In the genomic region with DNA sequence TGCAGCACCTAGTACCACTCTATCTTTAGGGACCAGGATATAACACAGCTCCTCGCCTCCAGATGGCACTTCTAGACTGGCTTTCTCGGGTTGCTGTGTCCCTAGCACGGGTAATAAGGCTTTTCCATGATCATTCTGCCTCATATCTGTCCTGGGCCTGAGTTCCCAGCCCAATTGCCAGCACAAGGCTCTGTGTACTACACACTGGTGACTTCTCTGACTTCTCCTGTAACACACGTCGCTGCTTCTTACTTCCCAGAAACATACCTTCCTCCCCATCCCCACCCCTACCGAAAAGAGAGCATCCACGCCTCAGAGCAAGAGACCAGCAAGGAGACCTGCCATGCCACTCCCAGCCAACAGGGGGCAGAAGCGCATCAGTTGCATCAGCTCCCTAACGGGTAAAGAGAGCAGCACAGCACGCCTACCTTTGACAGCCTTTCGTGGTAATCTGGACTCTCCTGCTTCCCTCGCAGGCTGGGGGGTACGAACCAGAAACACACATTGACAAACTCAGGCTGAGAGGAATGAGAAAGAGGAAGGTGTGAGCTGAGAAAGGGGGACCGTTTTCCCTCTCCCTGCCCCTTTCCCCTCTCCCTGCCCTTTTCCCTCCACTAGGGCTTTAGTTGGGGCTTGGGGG, we compare ENCODE assay signal across 8 cellular contexts. TPM values are rescaled to one million over a fixed set of nuclear protein-coding genes. Genes with fewer than 3 reads are reported as not detected.
DNase-seq lines count a peak whose midpoint lies in the region; ATAC-seq and TF ChIP-seq lines count a peak whose summit lies in the region.

No MANE protein-coding gene starts in this region.

- 12 to 20% (median 18%) methylated on average over 14 of the region's 14 CpGs for WGBS in stomach, 5 donors

- ATAC-seq in CD8-positive, alpha-beta T cell: peak; percentile 100
- ATAC-seq in GM21423 (IDR thresholded peaks at IDR 0.05; ENCODE audit: unreplicated experiment): peak; percentile 65
- peak; percentile 99 for ATAC-seq in activated T-cell treated with anti-CD3 and anti-CD28 coated beads, Interleukin-2, amount 50 U/mL, for 72 hours (replicated peaks in 1 of 2)

- no peak overlapping the region for H3K4me3 ChIP-seq in CD8-positive, alpha-beta T cell (ENCODE audit: low read depth, low read length)
- H3K4me3 ChIP-seq in LNCaP clone FGC (ENCODE audit: low read depth, low read length) (no peak overlapping the region), fibroblast of pulmonary artery (replicated peaks; ENCODE audit: low read depth, low read length) (no peak overlapping the region), stomach (no peak overlapping the region)

- no peak overlapping the region for H3K4me3 Mint-ChIP-seq in CD8-positive, alpha-beta T cell
- H3K4me3 Mint-ChIP-seq in activated T-cell treated with anti-CD3 and anti-CD28 coated beads, Interleukin-2, amount 50 U/mL, for 72 hours: peak overlapping the region; percentile 51 to 52
- no peak overlapping the region for H3K4me3 Mint-ChIP-seq in neural crest cell

- TF ChIP-seq CTCF in CD8-positive, alpha-beta T cell (IDR thresholded peaks at IDR 0.05): peak; percentile 97
- TF ChIP-seq CTCF in LNCaP clone FGC (IDR thresholded peaks at IDR 0.05; ENCODE audit: control insufficient read depth, extremely low read depth, insufficient read depth) (peak; percentile 98), fibroblast of pulmonary artery (IDR thresholded peaks at IDR 0.05; ENCODE audit: low read length, missing control alignments) (no peak), neural crest cell (conservative IDR thresholded peaks at IDR 0.05) (peak; percentile 97), stomach (IDR thresholded peaks at IDR 0.05) (peak in 5 of 7 experiments; percentile 94 to 99 (median 97))

- intact Hi-C loops in CD8-positive, alpha-beta T cell (cut with DNase I, micrococcal nuclease): loop anchor here (1.0 to 5.0 kb wide), 12 partner anchors 31 to 186 kb away; partner anchors contain the start of genes ESPL1 (in 2 of the 2), AAAS (in 1 of the 2) and ITGB7 (in 1 of the 2)
- intact Hi-C loops in stomach (cut with DNase I; ENCODE audit: low total_unique reads): loop anchor here (5.0 kb wide), 1 partner anchor 38 kb away; no protein-coding TSS in a partner anchor

- H3K27me3 ChIP-seq in CD8-positive, alpha-beta T cell (ENCODE audit: insufficient read depth, low read length): no peaks in the 10 kb centered on the region
- H3K27me3 ChIP-seq in stomach: no peaks in the 10 kb centered on the region

- H3K36me3 Mint-ChIP-seq in CD8-positive, alpha-beta T cell: no peaks in the 10 kb centered on the region
- H3K36me3 Mint-ChIP-seq in activated T-cell treated with anti-CD3 and anti-CD28 coated beads, Interleukin-2, amount 50 U/mL, for 72 hours (ENCODE audit: insufficient read depth in 2 of 2): no peaks in the 10 kb centered on the region
- H3K36me3 Mint-ChIP-seq in neural crest cell (ENCODE audit: low read depth): no peaks in the 10 kb centered on the region

- peaks cover 8% of the 10 kb centered on the region for H3K4me1 ChIP-seq in CD8-positive, alpha-beta T cell (ENCODE audit: insufficient read depth, low read length)
- peaks cover 0 to 11% (median 7%) of the 10 kb centered on the region in 4 donors for H3K4me1 ChIP-seq in stomach

- peaks cover 6% of the 10 kb centered on the region for H3K4me1 Mint-ChIP-seq in CD8-positive, alpha-beta T cell (ENCODE audit: low read depth)
- peaks cover 9% of the 10 kb centered on the region for H3K4me1 Mint-ChIP-seq in activated T-cell treated with anti-CD3 and anti-CD28 coated beads, Interleukin-2, amount 50 U/mL, for 72 hours (ENCODE audit: low read depth)
- H3K4me1 Mint-ChIP-seq in neural crest cell: peaks cover 6% of the 10 kb centered on the region

- CTCF ChIA-PET in CD8-positive, alpha-beta T cell (lab: Charles Lee): interaction anchor here (0.6 to 8.2 kb wide), 46 partner anchors 8 to 1266 kb away, joined by 3 to 132 read pairs (median 6); partner anchors contain the start of genes AAAS, CSAD, ESPL1 and IGFBP6

- no peak for TF ChIP-seq EP300 in stomach (IDR thresholded peaks at IDR 0.05)

- H3K9me3 Mint-ChIP-seq in CD8-positive, alpha-beta T cell: no peaks in the 10 kb centered on the region
- no peaks in the 10 kb centered on the region for H3K9me3 Mint-ChIP-seq in activated T-cell treated with anti-CD3 and anti-CD28 coated beads, Interleukin-2, amount 50 U/mL, for 72 hours
- H3K9me3 Mint-ChIP-seq in neural crest cell: no peaks in the 10 kb centered on the region

- TF ChIP-seq POLR2A in stomach (IDR thresholded peaks at IDR 0.05): no peak

- H3K36me3 ChIP-seq in CD8-positive, alpha-beta T cell (ENCODE audit: insufficient read depth, low read length): no peaks in the 10 kb centered on the region
- peaks cover 0 to 15% (median 3%) of the 10 kb centered on the region in 4 donors for H3K36me3 ChIP-seq in stomach

- no peak overlapping the region for H3K27ac ChIP-seq in CD8-positive, alpha-beta T cell (ENCODE audit: low read depth, low read length)
- H3K27ac ChIP-seq in stomach: peak overlapping the region in 1 of 5 donors; percentile 11

- no peaks in the 10 kb centered on the region for H3K27me3 Mint-ChIP-seq in CD8-positive, alpha-beta T cell (ENCODE audit: low read depth)
- H3K27me3 Mint-ChIP-seq in activated T-cell treated with anti-CD3 and anti-CD28 coated beads, Interleukin-2, amount 50 U/mL, for 72 hours (ENCODE audit: low read depth): no peaks in the 10 kb centered on the region
- no peaks in the 10 kb centered on the region for H3K27me3 Mint-ChIP-seq in neural crest cell (ENCODE audit: low read depth)

- POLR2A ChIA-PET in CD8-positive, alpha-beta T cell (lab: Charles Lee): interaction anchor here (0.6 to 1.7 kb wide), 11 partner anchors 14 to 163 kb away, joined by 3 to 7 read pairs (median 4); partner anchors contain the start of genes CSAD, ESPL1, MYG1 and SPRYD3

- no peaks in the 10 kb centered on the region for H3K9me3 ChIP-seq in CD8-positive, alpha-beta T cell (ENCODE audit: low read length)
- H3K9me3 ChIP-seq in stomach: no peaks in the 10 kb centered on the region

- DNase-seq in CD8-positive, alpha-beta T cell: peak; percentile 81 to 94 (median 85)
- DNase-seq in LNCaP clone FGC (ENCODE audit: low read depth): peak; percentile 43
- peak; percentile 61 for DNase-seq in RPMI7951 (ENCODE audit: low read depth)
- peak; percentile 90 to 93 for DNase-seq in activated T-cell treated with anti-CD3 and anti-CD28 coated beads, Interleukin-2, amount 50 U/mL, for 72 hours
- DNase-seq in fibroblast of pulmonary artery (ENCODE audit: low read depth): peak; percentile 83
- DNase-seq in neural crest cell (ENCODE audit: low read depth, low spot score): peak; percentile 89
- peak; percentile 89 for DNase-seq in stomach

- H3K27ac Mint-ChIP-seq in CD8-positive, alpha-beta T cell: peak overlapping the region; percentile 1
- peak overlapping the region; percentile 65 for H3K27ac Mint-ChIP-seq in activated T-cell treated with anti-CD3 and anti-CD28 coated beads, Interleukin-2, amount 50 U/mL, for 72 hours
- H3K27ac Mint-ChIP-seq in neural crest cell (ENCODE audit: unreplicated experiment): peak overlapping the region; percentile 43

RNA-seq across cellular contexts. Expression of gene ZNF740, which starts 21.2 kb away (rescaled TPM):
- 10 to 100 TPM; 24.8 to 24.9 TPM for total RNA-seq in CD8-positive, alpha-beta T cell
- total RNA-seq in RPMI7951 (2014; rRNA removed; shearing (Covaris generic)): 6.6 and 8.6 TPM in 2 replicates
- 10 to 100 TPM; 44.2 to 49.5 TPM for total RNA-seq in activated T-cell treated with anti-CD3 and anti-CD28 coated beads, Interleukin-2, amount 50 U/mL, for 72 hours
- 52.7 and 59.6 TPM in 2 replicates for total RNA-seq in neural crest cell
- 10 to 100 TPM in 3 of 5 donors, 1 to 10 TPM in 2; 4.1 to 37.5 (median 10.3) TPM for total RNA-seq in stomach
- 1 to 10 TPM; 4.0 to 4.9 (median 4.1) TPM for polyA plus RNA-seq in stomach

RNA-seq across cellular contexts. Expression of gene CSAD, which starts 21.4 kb away (rescaled TPM):
- 10 to 100 TPM; 28.0 to 29.6 TPM for total RNA-seq in CD8-positive, alpha-beta T cell
- 1.8 and 5.3 TPM in 2 replicates for total RNA-seq in RPMI7951 (2014; rRNA removed; shearing (Covaris generic))
- total RNA-seq in activated T-cell treated with anti-CD3 and anti-CD28 coated beads, Interleukin-2, amount 50 U/mL, for 72 hours: 10 to 100 TPM; 42.7 to 45.2 TPM
- total RNA-seq in neural crest cell: 22.1 and 26.5 TPM in 2 replicates
- 100 to 1,000 TPM in 2 of 5 donors, 10 to 100 TPM in 3; 30.3 to 334 (median 38.9) TPM for total RNA-seq in stomach
- 10 to 100 TPM in 1 of 3 donors, 1 to 10 TPM in 2; 4.6 to 52.6 (median 5.7) TPM for polyA plus RNA-seq in stomach

RNA-seq across cellular contexts. Expression of gene ITGB7, which starts 47.7 kb away (rescaled TPM):
- total RNA-seq in CD8-positive, alpha-beta T cell: 100 to 1,000 TPM; 107 to 108 TPM
- total RNA-seq in RPMI7951 (2014; rRNA removed; shearing (Covaris generic)): 0.96 and 1.1 TPM in 2 replicates
- 100 to 1,000 TPM in 1 of 2 donors, 10 to 100 TPM in 1; 88.0 to 111 TPM for total RNA-seq in activated T-cell treated with anti-CD3 and anti-CD28 coated beads, Interleukin-2, amount 50 U/mL, for 72 hours
- not detected in 2 replicates for total RNA-seq in neural crest cell
- 10 to 100 TPM in 1 of 5 donors, 1 to 10 TPM in 2, not detected in 2; 4.6 to 29.5 (median 5.7) TPM for total RNA-seq in stomach
- polyA plus RNA-seq in stomach: 1 to 10 TPM in 2 of 3 donors, under 1 TPM in 1; 0.56 to 3.8 (median 1.7) TPM

RNA-seq across cellular contexts. Expression of gene SOAT2, which starts 56.0 kb away (rescaled TPM):
- 1 to 10 TPM; 2.5 to 2.9 TPM for total RNA-seq in CD8-positive, alpha-beta T cell
- total RNA-seq in RPMI7951 (2014; rRNA removed; shearing (Covaris generic)): not detected in 2 replicates
- total RNA-seq in activated T-cell treated with anti-CD3 and anti-CD28 coated beads, Interleukin-2, amount 50 U/mL, for 72 hours: 1 to 10 TPM; 2.2 to 7.9 TPM
- total RNA-seq in neural crest cell (not detected in 2 replicates), stomach (under 1 TPM in 1 of 5 donors, not detected in 4; 0.92 TPM)
- under 1 TPM in 1 of 3 donors, not detected in 2; 0.28 TPM for polyA plus RNA-seq in stomach

Comparison
In these comparisons a context has a peak if more than half of its experiments do, and no peak if none do; other contexts are left out.
1. H3K27ac Mint-ChIP-seq: peak in every context shown above with its lines; median percentile 65 in activated T-cell treated with anti-CD3 and anti-CD28 coated beads, Interleukin-2, amount 50 U/mL, for 72 hours; 43 in neural crest cell; 1 in CD8-positive, alpha-beta T cell.
2. H3K4me3 Mint-ChIP-seq: peak in activated T-cell treated with anti-CD3 and anti-CD28 coated beads, Interleukin-2, amount 50 U/mL, for 72 hours (2 of 2); none in CD8-positive, alpha-beta T cell (single experiment) and neural crest cell (single experiment).
3. Peak in every context shown above with its lines, with median percentiles within 50 percentile points of each other: ATAC-seq and DNase-seq.